29 cellular contexts compared by ENCODE assay signal in genomic region chr5:3336666-3337065, GRCh38.
"Had no signal": no experiment of that assay in that cellular context is flagged by ENCODE, and none has a peak within 500 bp of the region (broad histone marks: within the 10 kb centered on the region; RNA-seq: fewer than 3 reads in every experiment).

No MANE protein-coding gene starts in this region.

- ATAC-seq: activated CD4-positive, CD25-positive, alpha-beta regulatory T cell treated with anti-CD3 and anti-CD28 coated beads, Interleukin-2, amount 50 U/mL, for 24 hours; activated CD8-positive, alpha-beta T cell treated with anti-CD3 and anti-CD28 coated beads for 36 hours; activated T-cell treated with anti-CD3 and anti-CD28 coated beads, Interleukin-2, amount 50 U/mL, for 4 hours; activated T-helper 17 cell treated with anti-CD3 and anti-CD28 coated beads, Interleukin-2, amount 50 U/mL, for 72 hours; T-helper 17 cell had no signal

- H3K36me3 Mint-ChIP-seq: activated naive CD8-positive, alpha-beta T cell had no signal

- H3K9me3 ChIP-seq: colonic mucosa, esophagus squamous epithelium had no signal

- H3K27me3 Mint-ChIP-seq: activated B cell treated with CpG ODN at 0.5 μM for 24 hours; activated CD8-positive, alpha-beta T cell treated with anti-CD3 and anti-CD28 coated beads for 36 hours; activated naive CD8-positive, alpha-beta T cell; activated T-helper 17 cell treated with anti-CD3 and anti-CD28 coated beads, Interleukin-2, amount 50 U/mL, for 72 hours; T-helper 17 cell had no signal

- H3K36me3 ChIP-seq: brain microvascular endothelial cell, colonic mucosa, esophagus squamous epithelium, WERI-Rb-1 had no signal

- H3K4me1 ChIP-seq: colonic mucosa had no signal

- H3K27ac ChIP-seq: brain microvascular endothelial cell, colonic mucosa, epithelial cell of prostate, esophagus squamous epithelium, WERI-Rb-1 had no signal

- H3K4me3 ChIP-seq: colonic mucosa, esophagus squamous epithelium had no signal

- DNase-seq: activated B cell treated with CpG ODN at 0.5 μM for 24 hours; activated CD4-positive, alpha-beta T cell treated with anti-CD3 and anti-CD28 coated beads for 48 hours; activated CD4-positive, alpha-beta T cell treated with anti-CD3 and anti-CD28 coated beads, Interleukin-2, amount 50 U/mL, for 1 hour; activated CD4-positive, alpha-beta T cell treated with anti-CD3 and anti-CD28 coated beads, Interleukin-2, amount 50 U/mL, for 48 hours; activated CD8-positive, alpha-beta memory T cell treated with anti-CD3 and anti-CD28 coated beads for 24 hours; activated CD8-positive, alpha-beta T cell treated with anti-CD3 and anti-CD28 coated beads for 36 hours; activated effector memory CD4-positive, alpha-beta T cell treated with Interleukin-2 at 50 U/mL for 16 hours; activated gamma-delta T cell treated with Interleukin-2 at 50 U/mL for 16 hours; activated naive CD4-positive, alpha-beta T cell treated with anti-CD3 and anti-CD28 coated beads, Interleukin-2, amount 50 U/mL, for 16 hours; activated naive CD4-positive, alpha-beta T cell treated with Interleukin-2 at 50 U/mL for 16 hours; activated T-cell treated with anti-CD3 and anti-CD28 coated beads, Interleukin-2, amount 50 U/mL, for 4 hours; amniotic stem cell; anterior cingulate cortex; brain microvascular endothelial cell; caudate nucleus; colonic mucosa; effector CD8-positive, alpha-beta T cell; esophagus squamous epithelium; foreskin fibroblast; head of caudate nucleus; T-helper 1 cell; T-helper 17 cell; T1000; WERI-Rb-1 had no signal

- H3K4me3 Mint-ChIP-seq: activated B cell treated with CpG ODN at 0.5 μM for 24 hours; activated CD8-positive, alpha-beta T cell treated with anti-CD3 and anti-CD28 coated beads for 36 hours; activated naive CD8-positive, alpha-beta T cell; activated T-cell treated with anti-CD3 and anti-CD28 coated beads, Interleukin-2, amount 50 U/mL, for 4 hours; activated T-helper 17 cell treated with anti-CD3 and anti-CD28 coated beads, Interleukin-2, amount 50 U/mL, for 72 hours; T-helper 17 cell; T-helper 2 cell treated with Interferon-gamma antibody and Interleukin-4, amounts not matched to agents 5 μg/mL and 100 μg/mL, for 36 hours had no signal

- H3K27me3 ChIP-seq: brain microvascular endothelial cell, colonic mucosa, esophagus squamous epithelium had no signal

- H3K4me1 Mint-ChIP-seq: activated B cell treated with CpG ODN at 0.5 μM for 24 hours; activated T-helper 17 cell treated with anti-CD3 and anti-CD28 coated beads, Interleukin-2, amount 50 U/mL, for 72 hours; T-helper 17 cell had no signal

- H3K27ac Mint-ChIP-seq: activated B cell treated with CpG ODN at 0.5 μM for 24 hours; activated CD8-positive, alpha-beta T cell treated with anti-CD3 and anti-CD28 coated beads for 36 hours; activated naive CD8-positive, alpha-beta T cell; activated T-helper 17 cell treated with anti-CD3 and anti-CD28 coated beads, Interleukin-2, amount 50 U/mL, for 72 hours; T-helper 17 cell; T-helper 2 cell treated with Interferon-gamma antibody and Interleukin-4, amounts not matched to agents 5 μg/mL and 100 μg/mL, for 36 hours had no signal

- H3K9me3 Mint-ChIP-seq: activated CD8-positive, alpha-beta T cell treated with anti-CD3 and anti-CD28 coated beads for 36 hours had no signal
